In genomic region chr2:200602584-200602983, GRCh38 we compare ENCODE assay signal across 1 cellular context.
TF ChIP-seq lines count a peak whose summit lies in the region.

No MANE protein-coding gene starts in this region.

TF ChIP-seq in HepG2, 621 proteins besides CTCF, POLR2A, EP300 and RAD21:
- TF ChIP-seq NFIB (CRISPR knock-in tag; IDR thresholded peaks at IDR 0.05; ENCODE audit: borderline replicate concordance) (no peak), ZNF883 (CRISPR knock-in tag; IDR thresholded peaks at IDR 0.05; ENCODE audit: not compliant biosample characterization) (no peak)
